ENCODE assay signal across 12 cellular contexts in genomic region chr15:87597346-87598052, GRCh38.
A peak's percentile ranks its signal among the peaks of the same experiment; 100 is the strongest.
DNase-seq lines count a peak whose midpoint lies in the region; ATAC-seq and TF ChIP-seq lines count a peak whose summit lies in the region.
"Had no signal": no experiment of that assay in that cellular context is flagged by ENCODE, and none has a peak within 500 bp of the region (broad histone marks: within the 10 kb centered on the region; RNA-seq: fewer than 3 reads in every experiment).

No MANE protein-coding gene starts in this region.

- H3K27ac Mint-ChIP-seq in activated CD8-positive, alpha-beta memory T cell treated with anti-CD3 and anti-CD28 coated beads, Interleukin-2, amount 10 ng/mL, durations not matched to agents 7 days and 5 days, result peak overlapping the region; percentile 71
- H3K27ac Mint-ChIP-seq in WTC11, result no peak overlapping the region
- peak overlapping the region in 1 of 2 donors; percentile 2 for H3K27ac Mint-ChIP-seq in natural killer cell treated with Interleukin-12 subunit alpha and Interleukin-12 subunit beta and Interleukin-15 and Interleukin-18, amount 100 ng/mL, for 72 hours

- ATAC-seq in activated CD8-positive, alpha-beta memory T cell treated with anti-CD3 and anti-CD28 coated beads, Interleukin-2, amount 10 ng/mL, durations not matched to agents 7 days and 5 days, result peak; percentile 90
- ATAC-seq in WTC11, result peak; percentile 74
- peak; percentile 63 to 86 for ATAC-seq in natural killer cell treated with Interleukin-12 subunit alpha and Interleukin-12 subunit beta and Interleukin-15 and Interleukin-18, amount 100 ng/mL, for 72 hours
- ATAC-seq in HG02763 (IDR thresholded peaks at IDR 0.05; ENCODE audit: unreplicated experiment), result no peak
- no peak for ATAC-seq in HG02623 (IDR thresholded peaks at IDR 0.05; ENCODE audit: unreplicated experiment)

- DNase-seq in activated CD8-positive, alpha-beta memory T cell treated with anti-CD3 and anti-CD28 coated beads, Interleukin-2, amount 10 ng/mL, durations not matched to agents 7 days and 5 days, result peak; percentile 87
- DNase-seq in activated CD8-positive, alpha-beta memory T cell treated with anti-CD3 and anti-CD28 coated beads for 24 hours, result no peak
- DNase-seq in M059J (ENCODE audit: low read depth) (peak; percentile 58), WTC11 (ENCODE audit: low spot score) (no peak), RWPE1 (ENCODE audit: low spot score) (no peak)
- no peak for DNase-seq in natural killer cell treated with Interleukin-12 subunit alpha and Interleukin-12 subunit beta and Interleukin-15 and Interleukin-18, amount 100 ng/mL, for 72 hours (ENCODE audit: low spot score)
- DNase-seq: Kasumi-1, mammary epithelial cell, sigmoid colon had no signal

- peaks cover 40% of the 10 kb centered on the region for H3K4me1 Mint-ChIP-seq in activated CD8-positive, alpha-beta memory T cell treated with anti-CD3 and anti-CD28 coated beads, Interleukin-2, amount 10 ng/mL, durations not matched to agents 7 days and 5 days
- no peaks in the 10 kb centered on the region for H3K4me1 Mint-ChIP-seq in WTC11
- H3K4me1 Mint-ChIP-seq in natural killer cell treated with Interleukin-12 subunit alpha and Interleukin-12 subunit beta and Interleukin-15 and Interleukin-18, amount 100 ng/mL, for 72 hours (ENCODE audit: low read depth in 2 of 2), result peaks cover 11 to 16% of the 10 kb centered on the region in 2 donors

- H3K9me3 Mint-ChIP-seq in activated CD8-positive, alpha-beta memory T cell treated with anti-CD3 and anti-CD28 coated beads, Interleukin-2, amount 10 ng/mL, durations not matched to agents 7 days and 5 days (ENCODE audit: low read depth), result peaks cover 1% of the 10 kb centered on the region
- peaks cover 8% of the 10 kb centered on the region for H3K9me3 Mint-ChIP-seq in WTC11
- no peaks in the 10 kb centered on the region for H3K9me3 Mint-ChIP-seq in natural killer cell treated with Interleukin-12 subunit alpha and Interleukin-12 subunit beta and Interleukin-15 and Interleukin-18, amount 100 ng/mL, for 72 hours

- H3K36me3 Mint-ChIP-seq in activated CD8-positive, alpha-beta memory T cell treated with anti-CD3 and anti-CD28 coated beads, Interleukin-2, amount 10 ng/mL, durations not matched to agents 7 days and 5 days, result peaks cover 2% of the 10 kb centered on the region
- no peaks in the 10 kb centered on the region; the same call in 1 of the 2 replicates for H3K36me3 Mint-ChIP-seq in WTC11
- H3K36me3 Mint-ChIP-seq in natural killer cell treated with Interleukin-12 subunit alpha and Interleukin-12 subunit beta and Interleukin-15 and Interleukin-18, amount 100 ng/mL, for 72 hours, result no peaks in the 10 kb centered on the region

- no peak for TF ChIP-seq CTCF in WTC11 (IDR thresholded peaks at IDR 0.05)
- no peak for TF ChIP-seq CTCF in RWPE1 (conservative IDR thresholded peaks at IDR 0.05; ENCODE audit: low read depth)

- H3K27ac ChIP-seq in RWPE1, result no peak overlapping the region
- H3K27ac ChIP-seq: cardiac muscle cell, sigmoid colon had no signal

- peak overlapping the region; percentile 4 for H3K4me3 Mint-ChIP-seq in activated CD8-positive, alpha-beta memory T cell treated with anti-CD3 and anti-CD28 coated beads, Interleukin-2, amount 10 ng/mL, durations not matched to agents 7 days and 5 days
- H3K4me3 Mint-ChIP-seq in WTC11, result no peak overlapping the region
- H3K4me3 Mint-ChIP-seq in natural killer cell treated with Interleukin-12 subunit alpha and Interleukin-12 subunit beta and Interleukin-15 and Interleukin-18, amount 100 ng/mL, for 72 hours, result peak overlapping the region; percentile 4

- POLR2A ChIA-PET in WTC11 (lab: Charles Lee), result no interaction called here
- POLR2A ChIA-PET in RWPE1 (lab: Yijun Ruan, JAX; ENCODE audit: low non-redundant PET), result no interaction called here

- CTCF ChIA-PET in activated CD8-positive, alpha-beta memory T cell treated with anti-CD3 and anti-CD28 coated beads, Interleukin-2, amount 10 ng/mL, durations not matched to agents 7 days and 5 days (lab: Charles Lee), result no interaction called here
- CTCF ChIA-PET in WTC11 (lab: Charles Lee) (no interaction called here), RWPE1 (lab: Yijun Ruan, JAX) (no interaction called here)

- peaks cover 13% of the 10 kb centered on the region for H3K27me3 Mint-ChIP-seq in activated CD8-positive, alpha-beta memory T cell treated with anti-CD3 and anti-CD28 coated beads, Interleukin-2, amount 10 ng/mL, durations not matched to agents 7 days and 5 days
- H3K27me3 Mint-ChIP-seq in WTC11 (ENCODE audit: low read depth), result no peaks in the 10 kb centered on the region
- H3K27me3 Mint-ChIP-seq in natural killer cell treated with Interleukin-12 subunit alpha and Interleukin-12 subunit beta and Interleukin-15 and Interleukin-18, amount 100 ng/mL, for 72 hours, result no peaks in the 10 kb centered on the region

TF ChIP-seq in WTC11, 78 proteins besides CTCF, POLR2A, EP300 and RAD21:
- TF ChIP-seq ZNF317 (CRISPR knock-in tag; IDR thresholded peaks at IDR 0.05; ENCODE audit: borderline replicate concordance, low read depth) (no peak), FOXJ3 (CRISPR knock-in tag; IDR thresholded peaks at IDR 0.05; ENCODE audit: borderline replicate concordance) (no peak), AR (CRISPR knock-in tag; IDR thresholded peaks at IDR 0.05) (no peak), SP1 (CRISPR knock-in tag; conservative IDR thresholded peaks at IDR 0.05) (no peak), ATF1 (CRISPR knock-in tag; IDR thresholded peaks at IDR 0.05) (no peak), FOXP4 (CRISPR knock-in tag; IDR thresholded peaks at IDR 0.05) (no peak), ZNF416 (CRISPR knock-in tag; IDR thresholded peaks at IDR 0.05) (no peak), GRHL2 (CRISPR knock-in tag; IDR thresholded peaks at IDR 0.05; ENCODE audit: insufficient replicate concordance, severe bottlenecking) (no peak), ZNF263 (CRISPR knock-in tag; IDR thresholded peaks at IDR 0.05; ENCODE audit: low read depth) (no peak), ZMAT4 (CRISPR knock-in tag; IDR thresholded peaks at IDR 0.05) (no peak), CREB1 (CRISPR knock-in tag; IDR thresholded peaks at IDR 0.05) (no peak)

Comparison
In these comparisons a context has a peak if more than half of its experiments do, and no peak if none do; other contexts are left out.
1. DNase-seq: peak in activated CD8-positive, alpha-beta memory T cell treated with anti-CD3 and anti-CD28 coated beads, Interleukin-2, amount 10 ng/mL, durations not matched to agents 7 days and 5 days (single experiment) and M059J (single experiment); none in activated CD8-positive, alpha-beta memory T cell treated with anti-CD3 and anti-CD28 coated beads for 24 hours (single experiment), WTC11 (single experiment), natural killer cell treated with Interleukin-12 subunit alpha and Interleukin-12 subunit beta and Interleukin-15 and Interleukin-18, amount 100 ng/mL, for 72 hours (single experiment) and RWPE1 (single experiment).
2. ATAC-seq: peak in activated CD8-positive, alpha-beta memory T cell treated with anti-CD3 and anti-CD28 coated beads, Interleukin-2, amount 10 ng/mL, durations not matched to agents 7 days and 5 days (single experiment), WTC11 (single experiment) and natural killer cell treated with Interleukin-12 subunit alpha and Interleukin-12 subunit beta and Interleukin-15 and Interleukin-18, amount 100 ng/mL, for 72 hours (2 of 2); none in HG02763 (single experiment) and HG02623 (single experiment).